3 cellular contexts compared by ENCODE assay signal in genomic region chr1:245945136-245945535, GRCh38.
DNase-seq lines count a peak whose midpoint lies in the region; ATAC-seq, FAIRE-seq and TF ChIP-seq lines count a peak whose summit lies in the region.
"Not testable (repeated sequence)": the region's sequence is repeated elsewhere in the genome, so short reads cannot be mapped to it uniquely, and the experiment has no call there.

No MANE protein-coding gene starts in this region.

- H3F3A ChIP-seq in smooth muscle cell (ENCODE audit: low read depth) = not testable (repeated sequence)

- not testable (repeated sequence) for H2AFZ ChIP-seq in HepG2 (ENCODE audit: low read length); smooth muscle cell (ENCODE audit: low read depth)

- ATAC-seq in HepG2 = not testable (repeated sequence)

- TF ChIP-seq EP300 in HepG2 (IDR thresholded peaks at IDR 0.05; ENCODE audit: low read depth in 2 of 2, low read length in 2 of 2); HepG2 (CRISPR knock-in tag; IDR thresholded peaks at IDR 0.05; ENCODE audit: borderline replicate concordance): not testable (repeated sequence)

- peak; percentile 42 for DNase-seq in fibroblast of peridontal ligament (ENCODE audit: extremely low read depth)
- DNase-seq in HepG2 (ENCODE audit: low spot score); smooth muscle cell (lab: John Stamatoyannopoulos, UW; ENCODE audit: unreplicated experiment): not testable (repeated sequence)

- intact Hi-C loops in HepG2 (cut with micrococcal nuclease; ENCODE audit: unreplicated experiment) = not testable (repeated sequence)

- not testable (repeated sequence) for BruUV-seq in HepG2 (replicated peaks; lab: Mats Ljungman, UMichigan)

- POLR2A ChIA-PET in HepG2 (lab: Yijun Ruan, JAX) = not testable (repeated sequence)

- not testable (repeated sequence) for H3K4me2 ChIP-seq in HepG2 (ENCODE audit: low read depth, low read length); smooth muscle cell

- not testable (repeated sequence) for TF ChIP-seq CTCF in HepG2 (CRISPR knock-in tag; IDR thresholded peaks at IDR 0.05); smooth muscle cell (IDR thresholded peaks at IDR 0.05; ENCODE audit: borderline replicate concordance, insufficient read depth, poor library complexity, severe bottlenecking)

- H3K9me3 ChIP-seq in HepG2 (ENCODE audit: low read length); smooth muscle cell (replicated peaks; ENCODE audit: low read depth): not testable (repeated sequence)

- in situ Hi-C loops in HepG2 (cut with HindIII; ENCODE audit: extremely low pct_ligation_motif_present, low pct_unique_long_range_greater_than_20kb) = not testable (repeated sequence)

- not testable (repeated sequence) for TF ChIP-seq POLR2A in HepG2 (IDR thresholded peaks at IDR 0.05; ENCODE audit: insufficient read depth in 1 of 2, low read depth in 2 of 2, low read length in 2 of 2)

- CTCF ChIA-PET in HepG2 (lab: Yijun Ruan, JAX; ENCODE audit: low intra/inter-chr PET ratio, low total read pairs) = not testable (repeated sequence)

- H3K36me3 ChIP-seq in HepG2 (replicated peaks in 1 of 2; ENCODE audit: control insufficient read depth in 1 of 2, insufficient read depth in 2 of 2, low read length in 2 of 2); smooth muscle cell (ENCODE audit: low read depth): not testable (repeated sequence)

- H3K4me1 ChIP-seq in HepG2 (ENCODE audit: insufficient read depth, low read length) = not testable (repeated sequence)
- peaks cover 10% of the 10 kb centered on the region for H3K4me1 ChIP-seq in smooth muscle cell (ENCODE audit: low read depth)

- not testable (repeated sequence) for H3K4me3 ChIP-seq in HepG2 (replicated peaks in 1 of 3; ENCODE audit: insufficient read depth in 1 of 3, low read depth in 2 of 3, low read length in 3 of 3); smooth muscle cell

- not testable (repeated sequence) for H3K27ac ChIP-seq in HepG2 (ENCODE audit: extremely low read length, insufficient read depth, low read length)
- peak overlapping the region; percentile 64 for H3K27ac ChIP-seq in smooth muscle cell (ENCODE audit: low read depth)

- H3K9ac ChIP-seq in HepG2 (ENCODE audit: insufficient read depth, low read depth, low read length); smooth muscle cell (ENCODE audit: low read depth): not testable (repeated sequence)

- not testable (repeated sequence) for H4K20me1 ChIP-seq in HepG2 (ENCODE audit: insufficient read depth, low read length); smooth muscle cell (ENCODE audit: low read depth)

- H3K79me2 ChIP-seq in HepG2 (ENCODE audit: insufficient read depth, low read length) = not testable (repeated sequence)
- H3K79me2 ChIP-seq in smooth muscle cell (ENCODE audit: low read depth) = peaks cover 69% of the 10 kb centered on the region

- not testable (repeated sequence) for TF ChIP-seq RAD21 in HepG2 (CRISPR knock-in tag; IDR thresholded peaks at IDR 0.05)

- WGBS in HepG2 (ENCODE audit: low lambda C conversion rate) = 91% methylated on average over 1 of the region's 1 CpG
- 100% methylated on average over 1 of the region's 1 CpG for whole genome bisulfite sequencing in smooth muscle cell (ENCODE audit: low lambda C conversion rate)

- not testable (repeated sequence) for H3K27me3 ChIP-seq in HepG2 (ENCODE audit: control insufficient read depth in 1 of 2, insufficient read depth in 2 of 2, low read length in 2 of 2); smooth muscle cell (ENCODE audit: low read depth)

- peak; percentile 21 for FAIRE-seq in HepG2 (lab: Jason Lieb, UNC)

TF ChIP-seq in HepG2, 621 proteins besides CTCF, POLR2A, EP300 and RAD21:
- TF ChIP-seq CEBPB (IDR thresholded peaks at IDR 0.05; ENCODE audit: borderline replicate concordance, low read depth, low read length) = 0 out of 2 replicates have a peak, but pooled peaks have one; percentile 41
